24 cellular contexts compared by ENCODE assay signal in the genomic region with DNA sequence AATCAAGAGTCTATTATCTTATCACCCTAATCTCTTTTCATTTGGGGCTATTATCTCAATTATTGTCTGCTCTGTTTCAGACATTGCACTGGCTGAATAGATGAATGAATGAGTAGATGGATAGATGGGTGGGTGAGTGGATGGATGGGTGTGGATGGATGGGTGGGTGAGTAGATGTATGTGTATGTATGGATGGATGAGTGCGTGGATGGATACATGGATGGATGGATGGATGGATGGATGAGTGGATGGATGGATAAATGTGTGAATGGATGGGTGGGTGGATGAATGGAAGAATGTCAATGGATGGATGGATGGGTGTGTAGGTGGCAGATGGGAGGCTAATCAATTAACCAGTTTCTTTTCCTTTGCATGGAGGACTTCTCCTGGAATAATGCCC.
"Had no signal": no experiment of that assay in that cellular context is flagged by ENCODE, and none has a peak within 500 bp of the region (broad histone marks: within the 10 kb centered on the region; RNA-seq: fewer than 3 reads in every experiment).

No MANE protein-coding gene starts in this region.

- H3K4me3 ChIP-seq: coronary artery, dorsolateral prefrontal cortex, esophagus muscularis mucosa, gastroesophageal sphincter, heart left ventricle, hepatocyte, left lung, lower lobe of right lung, mucosa of descending colon had no signal

- H3K27me3 ChIP-seq: esophagus muscularis mucosa, gastroesophageal sphincter, hepatocyte had no signal

- H3K36me3 ChIP-seq: esophagus muscularis mucosa, gastroesophageal sphincter, heart left ventricle, left lung, lower lobe of right lung had no signal

- H3K9me3 ChIP-seq: left lung, lower lobe of right lung, mucosa of descending colon had no signal

- FAIRE-seq: endothelial cell of umbilical vein, frontal cortex, kidney had no signal

- DNase-seq: dermis blood vessel endothelial cell; dorsolateral prefrontal cortex; effector CD4-positive, alpha-beta T cell; effector memory CD4-positive, alpha-beta T cell; foreskin keratinocyte; heart left ventricle; hypothalamus; immature natural killer cell; islet precursor cell; kidney; kidney glomerular epithelial cell; left colon; left lung; left ventricle myocardium superior; lower lobe of right lung; mesenchymal stem cell; mucosa of descending colon; naive B cell had no signal

- H3K27ac ChIP-seq: dorsolateral prefrontal cortex, esophagus muscularis mucosa, foreskin keratinocyte, gastroesophageal sphincter, hepatocyte, left lung, lower lobe of right lung had no signal

- H3K4me1 ChIP-seq: foreskin keratinocyte, left lung, lower lobe of right lung had no signal

- ATAC-seq: foreskin keratinocyte, gastroesophageal sphincter, left colon, left lung, left ventricle myocardium superior, lower lobe of right lung, mucosa of descending colon had no signal
